In the genomic region with DNA sequence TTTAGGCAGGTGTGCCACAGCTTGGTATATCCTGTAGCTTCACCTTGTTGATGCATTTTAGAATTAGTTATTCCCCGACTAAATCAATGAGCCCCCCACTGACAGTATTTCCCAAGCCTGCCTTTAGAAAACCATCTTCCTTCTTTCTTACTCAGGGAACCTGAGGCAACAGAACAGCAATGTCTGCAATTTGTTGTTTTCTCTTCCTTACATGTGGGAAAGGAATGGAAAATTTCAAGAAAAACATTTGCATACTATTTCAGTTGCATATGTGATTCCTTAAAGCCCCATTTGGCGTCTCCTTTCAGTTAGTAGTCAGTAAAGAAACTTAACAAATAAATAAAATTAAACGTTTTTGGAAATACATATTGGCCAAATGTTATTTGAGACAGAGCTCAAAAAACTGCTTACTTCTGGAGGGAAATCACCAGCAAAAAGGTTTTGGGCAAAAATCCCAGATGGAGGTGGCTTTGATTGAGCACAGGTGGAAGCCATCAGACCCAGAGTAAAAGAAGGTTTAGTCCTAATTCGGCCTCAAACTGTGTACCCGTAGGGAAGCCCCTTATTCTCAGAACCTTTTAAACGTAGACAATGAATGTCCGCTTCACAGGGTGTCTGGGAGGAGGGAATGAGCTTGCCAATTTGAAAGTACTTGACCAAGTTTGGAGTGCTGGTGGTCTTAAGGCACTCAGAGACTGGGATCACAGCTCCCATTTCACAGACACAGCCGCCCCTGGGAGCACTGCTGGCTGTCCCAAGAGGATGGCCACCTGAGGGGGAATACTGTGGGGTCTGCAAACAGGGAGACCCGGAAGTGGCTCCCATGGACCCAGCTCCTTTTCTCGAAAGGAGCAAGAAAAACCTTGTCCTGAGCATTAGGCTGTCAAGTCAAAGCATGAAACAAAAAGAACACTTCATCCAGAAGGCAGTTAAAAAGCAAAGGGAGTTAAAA, we compare ENCODE assay signal across 25 cellular contexts. TPM values are rescaled to one million over a fixed set of nuclear protein-coding genes. Genes with fewer than 3 reads are reported as not detected.
"Had no signal": no experiment of that assay in that cellular context is flagged by ENCODE, and none has a peak within 500 bp of the region (broad histone marks: within the 10 kb centered on the region; RNA-seq: fewer than 3 reads in every experiment).

No MANE protein-coding gene starts in this region.

- H3K36me3 ChIP-seq: heart right ventricle, left lung, upper lobe of left lung had no signal

- H3K27ac Mint-ChIP-seq: activated naive CD8-positive, alpha-beta T cell treated with anti-CD3 and anti-CD28 coated beads, Interleukin-2, amount 50 U/mL, for 24 hours; nephron; stimulated activated naive B cell treated with anti-CD40 and anti-IgM and Interleukin-4, amounts not matched to agents 10 μg/mL and 1 μg/mL and 100 μg/mL, for 72 hours; T-helper 17 cell had no signal

- DNase-seq: activated CD4-positive, alpha-beta T cell treated with anti-CD3 and anti-CD28 coated beads for 4 hours; activated CD4-positive, alpha-beta T cell treated with anti-CD3 and anti-CD28 coated beads, Interleukin-2, amount 50 U/mL, for 48 hours; activated CD4-positive, CD25-positive, alpha-beta regulatory T cell; activated CD8-positive, alpha-beta memory T cell treated with anti-CD3 and anti-CD28 coated beads, Interleukin-2, amount 50 U/mL, for 48 hours; activated naive CD4-positive, alpha-beta T cell treated with anti-CD3 and anti-CD28 coated beads, Interleukin-2, amount 50 U/mL, for 16 hours; activated naive CD8-positive, alpha-beta T cell treated with anti-CD3 and anti-CD28 coated beads, Interleukin-2, amount 50 U/mL, for 24 hours; activated T-cell treated with anti-CD3 and anti-CD28 coated beads, Interleukin-2, amount 50 U/mL, for 4 hours; cortex of kidney; erythroblast; foreskin fibroblast; heart right ventricle; kidney glomerular epithelial cell; left lung; mammary epithelial cell; midbrain; nucleus accumbens; stimulated activated CD4-positive, alpha-beta T cell treated with anti-CD3 and anti-CD28 coated beads, Interleukin-2, amount 100 ng/mL, for 48 hours; stimulated activated CD8-positive, alpha-beta memory T cell treated with anti-CD3 and anti-CD28 coated beads, Interleukin-4, amount 100 ng/mL, for 48 hours; stimulated activated naive B cell treated with anti-CD40 and anti-IgM and Interleukin-4, amounts not matched to agents 10 μg/mL and 1 μg/mL and 100 μg/mL, for 72 hours; SW 1271; T-helper 17 cell; upper lobe of left lung had no signal

- ATAC-seq: activated naive CD8-positive, alpha-beta T cell treated with anti-CD3 and anti-CD28 coated beads, Interleukin-2, amount 50 U/mL, for 24 hours; activated T-cell treated with anti-CD3 and anti-CD28 coated beads, Interleukin-2, amount 50 U/mL, for 4 hours; heart right ventricle; left lung; stimulated activated naive B cell treated with anti-CD40 and anti-IgM and Interleukin-4, amounts not matched to agents 10 μg/mL and 1 μg/mL and 100 μg/mL, for 72 hours; T-helper 17 cell had no signal

- H3K4me3 Mint-ChIP-seq: activated naive CD8-positive, alpha-beta T cell treated with anti-CD3 and anti-CD28 coated beads, Interleukin-2, amount 50 U/mL, for 24 hours; activated T-cell treated with anti-CD3 and anti-CD28 coated beads, Interleukin-2, amount 50 U/mL, for 4 hours; nephron; stimulated activated naive B cell treated with anti-CD40 and anti-IgM and Interleukin-4, amounts not matched to agents 10 μg/mL and 1 μg/mL and 100 μg/mL, for 72 hours; T-helper 17 cell had no signal

- H3K36me3 Mint-ChIP-seq: stimulated activated naive B cell treated with anti-CD40 and anti-IgM and Interleukin-4, amounts not matched to agents 10 μg/mL and 1 μg/mL and 100 μg/mL, for 72 hours had no signal

- H3K4me3 ChIP-seq: heart right ventricle, left lung, upper lobe of left lung had no signal

- H3K27ac ChIP-seq: heart right ventricle, left lung, upper lobe of left lung had no signal

- H3K9me3 ChIP-seq: heart right ventricle, left lung, upper lobe of left lung had no signal

- H3K9me3 Mint-ChIP-seq: activated naive CD8-positive, alpha-beta T cell treated with anti-CD3 and anti-CD28 coated beads, Interleukin-2, amount 50 U/mL, for 24 hours; activated T-cell treated with anti-CD3 and anti-CD28 coated beads, Interleukin-2, amount 50 U/mL, for 4 hours; nephron; stimulated activated naive B cell treated with anti-CD40 and anti-IgM and Interleukin-4, amounts not matched to agents 10 μg/mL and 1 μg/mL and 100 μg/mL, for 72 hours had no signal

RNA-seq across cellular contexts. Expression of gene LHX4, which starts 9.4 kb away (rescaled TPM):
- total RNA-seq: activated CD8-positive, alpha-beta memory T cell treated with anti-CD3 and anti-CD28 coated beads for 36 hours; heart right ventricle; mammary epithelial cell; T-helper 17 cell; temporal lobe had no signal
